ENCODE assay signal across 7 cellular contexts in genomic region chr11:66253081-66253480, GRCh38. TPM values are rescaled to one million over a fixed set of nuclear protein-coding genes. Genes with fewer than 3 reads are reported as not detected.
DNase-seq lines count a peak whose midpoint lies in the region; ATAC-seq and TF ChIP-seq lines count a peak whose summit lies in the region.
"Not testable (repeated sequence)": the region's sequence is repeated elsewhere in the genome, so short reads cannot be mapped to it uniquely, and the experiment has no call there.

No MANE protein-coding gene starts in this region.

- H3K27me3 Mint-ChIP-seq in CD4-positive, CD25-positive, alpha-beta regulatory T cell; T-helper 17 cell; activated T-helper 17 cell treated with anti-CD3 and anti-CD28 coated beads, Interleukin-2, amount 50 U/mL, for 72 hours; activated naive CD8-positive, alpha-beta T cell; natural killer cell (ENCODE audit: low read depth in 2 of 2); stimulated activated naive B cell treated with anti-CD40 and anti-IgM and Interleukin-4, amounts not matched to agents 10 μg/mL and 1 μg/mL and 100 μg/mL, for 72 hours: not testable (repeated sequence)
- peaks cover 10% of the 10 kb centered on the region for H3K27me3 Mint-ChIP-seq in glutamatergic neuron (ENCODE audit: unreplicated experiment)

- H3K9me3 Mint-ChIP-seq in CD4-positive, CD25-positive, alpha-beta regulatory T cell; activated T-helper 17 cell treated with anti-CD3 and anti-CD28 coated beads, Interleukin-2, amount 50 U/mL, for 72 hours; activated naive CD8-positive, alpha-beta T cell (ENCODE audit: low read depth); glutamatergic neuron (ENCODE audit: unreplicated experiment); natural killer cell; stimulated activated naive B cell treated with anti-CD40 and anti-IgM and Interleukin-4, amounts not matched to agents 10 μg/mL and 1 μg/mL and 100 μg/mL, for 72 hours: not testable (repeated sequence)

- intact Hi-C loops in natural killer cell (cut with micrococcal nuclease), result not testable (repeated sequence)

- H3K4me1 ChIP-seq in CD4-positive, CD25-positive, alpha-beta regulatory T cell (ENCODE audit: control insufficient read depth, insufficient read depth, low read length, poor library complexity, severe bottlenecking), result peaks cover 17% of the 10 kb centered on the region

- peaks cover 12% of the 10 kb centered on the region for H3K36me3 Mint-ChIP-seq in CD4-positive, CD25-positive, alpha-beta regulatory T cell
- H3K36me3 Mint-ChIP-seq in T-helper 17 cell (ENCODE audit: low read depth); activated naive CD8-positive, alpha-beta T cell; natural killer cell: not testable (repeated sequence)
- H3K36me3 Mint-ChIP-seq in activated T-helper 17 cell treated with anti-CD3 and anti-CD28 coated beads, Interleukin-2, amount 50 U/mL, for 72 hours (ENCODE audit: low read depth), result peaks cover 14% of the 10 kb centered on the region
- peaks cover 10% of the 10 kb centered on the region for H3K36me3 Mint-ChIP-seq in glutamatergic neuron (ENCODE audit: unreplicated experiment)
- H3K36me3 Mint-ChIP-seq in stimulated activated naive B cell treated with anti-CD40 and anti-IgM and Interleukin-4, amounts not matched to agents 10 μg/mL and 1 μg/mL and 100 μg/mL, for 72 hours, result peaks cover 17 to 28% of the 10 kb centered on the region in 2 donors

- not testable (repeated sequence) for TF ChIP-seq CTCF in glutamatergic neuron (IDR thresholded peaks at IDR 0.05; ENCODE audit: partially characterized antibody, unreplicated experiment); natural killer cell (IDR thresholded peaks at IDR 0.05)

- not testable (repeated sequence) for H3K9me3 ChIP-seq in CD4-positive, CD25-positive, alpha-beta regulatory T cell (ENCODE audit: control insufficient read depth in 2 of 2, low read length in 2 of 2); T-helper 17 cell (ENCODE audit: control insufficient read depth, low read length, poor library complexity, severe bottlenecking)

- not testable (repeated sequence) for H3K27ac ChIP-seq in CD4-positive, CD25-positive, alpha-beta regulatory T cell (ENCODE audit: insufficient read depth, low read length, poor library complexity, severe bottlenecking)

- H3K36me3 ChIP-seq in CD4-positive, CD25-positive, alpha-beta regulatory T cell (ENCODE audit: control insufficient read depth, insufficient read depth, low read length), result not testable (repeated sequence)

- not testable (repeated sequence) for DNase-seq in CD4-positive, CD25-positive, alpha-beta regulatory T cell; T-helper 17 cell; glutamatergic neuron; natural killer cell; stimulated activated naive B cell treated with anti-CD40 and anti-IgM and Interleukin-4, amounts not matched to agents 10 μg/mL and 1 μg/mL and 100 μg/mL, for 72 hours

- H3K4me3 ChIP-seq in CD4-positive, CD25-positive, alpha-beta regulatory T cell (ENCODE audit: low read depth, low read length), result not testable (repeated sequence)

- H3K27me3 ChIP-seq in CD4-positive, CD25-positive, alpha-beta regulatory T cell (ENCODE audit: control insufficient read depth, insufficient read depth, low read length), result not testable (repeated sequence)

- not testable (repeated sequence) for ATAC-seq in CD4-positive, CD25-positive, alpha-beta regulatory T cell (ENCODE audit: low read depth in 2 of 2); T-helper 17 cell; activated T-helper 17 cell treated with anti-CD3 and anti-CD28 coated beads, Interleukin-2, amount 50 U/mL, for 72 hours (replicated peaks); natural killer cell; stimulated activated naive B cell treated with anti-CD40 and anti-IgM and Interleukin-4, amounts not matched to agents 10 μg/mL and 1 μg/mL and 100 μg/mL, for 72 hours (replicated peaks)

- peak overlapping the region; percentile 37 to 85 (median 49) for H3K27ac Mint-ChIP-seq in CD4-positive, CD25-positive, alpha-beta regulatory T cell
- H3K27ac Mint-ChIP-seq in T-helper 17 cell (peak overlapping the region; percentile 83), glutamatergic neuron (ENCODE audit: unreplicated experiment) (peak overlapping the region; percentile 93), natural killer cell (peak overlapping the region; percentile 20 to 67)
- peak overlapping the region; percentile 74 for H3K27ac Mint-ChIP-seq in activated T-helper 17 cell treated with anti-CD3 and anti-CD28 coated beads, Interleukin-2, amount 50 U/mL, for 72 hours
- H3K27ac Mint-ChIP-seq in activated naive CD8-positive, alpha-beta T cell, result peak overlapping the region; percentile 55
- peak overlapping the region; percentile 88 for H3K27ac Mint-ChIP-seq in stimulated activated naive B cell treated with anti-CD40 and anti-IgM and Interleukin-4, amounts not matched to agents 10 μg/mL and 1 μg/mL and 100 μg/mL, for 72 hours

- not testable (repeated sequence) for H3K4me3 Mint-ChIP-seq in CD4-positive, CD25-positive, alpha-beta regulatory T cell; activated T-helper 17 cell treated with anti-CD3 and anti-CD28 coated beads, Interleukin-2, amount 50 U/mL, for 72 hours; activated naive CD8-positive, alpha-beta T cell; natural killer cell; stimulated activated naive B cell treated with anti-CD40 and anti-IgM and Interleukin-4, amounts not matched to agents 10 μg/mL and 1 μg/mL and 100 μg/mL, for 72 hours
- H3K4me3 Mint-ChIP-seq in T-helper 17 cell, result peak overlapping the region; percentile 19
- H3K4me3 Mint-ChIP-seq in glutamatergic neuron (ENCODE audit: unreplicated experiment), result peak overlapping the region; percentile 78

- H3K4me1 Mint-ChIP-seq in CD4-positive, CD25-positive, alpha-beta regulatory T cell, result peaks cover 0 to 34% (median 17%) of the 10 kb centered on the region in 4 donors
- H3K4me1 Mint-ChIP-seq in T-helper 17 cell (peaks cover 21% of the 10 kb centered on the region), glutamatergic neuron (ENCODE audit: low read depth, unreplicated experiment) (peaks cover 16% of the 10 kb centered on the region), natural killer cell (peaks cover 12% of the 10 kb centered on the region in 2 donors)
- H3K4me1 Mint-ChIP-seq in activated T-helper 17 cell treated with anti-CD3 and anti-CD28 coated beads, Interleukin-2, amount 50 U/mL, for 72 hours, result not testable (repeated sequence)
- peaks cover 13% of the 10 kb centered on the region for H3K4me1 Mint-ChIP-seq in activated naive CD8-positive, alpha-beta T cell (ENCODE audit: low read depth)
- H3K4me1 Mint-ChIP-seq in stimulated activated naive B cell treated with anti-CD40 and anti-IgM and Interleukin-4, amounts not matched to agents 10 μg/mL and 1 μg/mL and 100 μg/mL, for 72 hours, result peaks cover 27 to 30% of the 10 kb centered on the region in 2 donors

RNA-seq across cellular contexts. Expression of gene KLC2, which starts 4.4 kb away (rescaled TPM):
- 42.1 TPM for total RNA-seq in CD4-positive, CD25-positive, alpha-beta regulatory T cell
- polyA plus RNA-seq in CD4-positive, CD25-positive, alpha-beta regulatory T cell, result 1 to 10 TPM; 2.5 to 3.8 (median 3.3) TPM
- 10 to 100 TPM; 55.1 to 58.3 TPM for total RNA-seq in T-helper 17 cell
- 10 to 100 TPM; 38.3 to 45.2 TPM for total RNA-seq in activated T-helper 17 cell treated with anti-CD3 and anti-CD28 coated beads, Interleukin-2, amount 50 U/mL, for 72 hours
- total RNA-seq in glutamatergic neuron (ENCODE audit: unreplicated experiment), result 127 TPM
- total RNA-seq in natural killer cell, result 10 to 100 TPM; 22.9 to 32.0 (median 27.6) TPM

RNA-seq across cellular contexts. Expression of gene RAB1B, which starts 15.4 kb away (rescaled TPM):
- 79.6 TPM for total RNA-seq in CD4-positive, CD25-positive, alpha-beta regulatory T cell
- polyA plus RNA-seq in CD4-positive, CD25-positive, alpha-beta regulatory T cell, result 10 to 100 TPM; 13.1 to 19.6 (median 15.1) TPM
- total RNA-seq in T-helper 17 cell, result 10 to 100 TPM; 72.8 to 89.1 TPM
- total RNA-seq in activated T-helper 17 cell treated with anti-CD3 and anti-CD28 coated beads, Interleukin-2, amount 50 U/mL, for 72 hours, result 100 to 1,000 TPM; 116 to 178 TPM
- 85.4 TPM for total RNA-seq in glutamatergic neuron (ENCODE audit: unreplicated experiment)
- 100 to 1,000 TPM; 116 to 144 (median 132) TPM for total RNA-seq in natural killer cell

RNA-seq across cellular contexts. Expression of gene CNIH2, which starts 24.9 kb away (rescaled TPM):
- 4.5 TPM for total RNA-seq in CD4-positive, CD25-positive, alpha-beta regulatory T cell
- polyA plus RNA-seq in CD4-positive, CD25-positive, alpha-beta regulatory T cell, result not detected
- 10 to 100 TPM in 1 of 2 donors, 1 to 10 TPM in 1; 9.0 to 14.4 TPM for total RNA-seq in T-helper 17 cell
- total RNA-seq in activated T-helper 17 cell treated with anti-CD3 and anti-CD28 coated beads, Interleukin-2, amount 50 U/mL, for 72 hours, result 1 to 10 TPM; 3.9 to 5.0 TPM
- total RNA-seq in glutamatergic neuron (ENCODE audit: unreplicated experiment), result 61.3 TPM
- 1 to 10 TPM; 6.3 to 8.8 (median 7.1) TPM for total RNA-seq in natural killer cell

RNA-seq across cellular contexts. Expression of gene YIF1A, which starts 35.9 kb away (rescaled TPM):
- 29.3 TPM for total RNA-seq in CD4-positive, CD25-positive, alpha-beta regulatory T cell
- polyA plus RNA-seq in CD4-positive, CD25-positive, alpha-beta regulatory T cell, result 10 to 100 TPM; 48.3 to 71.3 (median 55.3) TPM
- total RNA-seq in T-helper 17 cell, result 10 to 100 TPM; 32.6 to 35.1 TPM
- total RNA-seq in activated T-helper 17 cell treated with anti-CD3 and anti-CD28 coated beads, Interleukin-2, amount 50 U/mL, for 72 hours, result 10 to 100 TPM; 41.2 to 68.3 TPM
- 115 TPM for total RNA-seq in glutamatergic neuron (ENCODE audit: unreplicated experiment)
- total RNA-seq in natural killer cell, result 10 to 100 TPM; 21.9 to 28.5 (median 23.6) TPM

RNA-seq across cellular contexts. Expression of gene TMEM151A, which starts 38.6 kb away (rescaled TPM):
- not detected for total RNA-seq in CD4-positive, CD25-positive, alpha-beta regulatory T cell
- polyA plus RNA-seq in CD4-positive, CD25-positive, alpha-beta regulatory T cell, result not detected
- total RNA-seq in T-helper 17 cell (under 1 TPM; 0.16 to 0.32 TPM), glutamatergic neuron (ENCODE audit: unreplicated experiment) (19.2 TPM), natural killer cell (not detected)
- total RNA-seq in activated T-helper 17 cell treated with anti-CD3 and anti-CD28 coated beads, Interleukin-2, amount 50 U/mL, for 72 hours, result not detected
